1 cellular context compared by ENCODE assay signal in the genomic region with DNA sequence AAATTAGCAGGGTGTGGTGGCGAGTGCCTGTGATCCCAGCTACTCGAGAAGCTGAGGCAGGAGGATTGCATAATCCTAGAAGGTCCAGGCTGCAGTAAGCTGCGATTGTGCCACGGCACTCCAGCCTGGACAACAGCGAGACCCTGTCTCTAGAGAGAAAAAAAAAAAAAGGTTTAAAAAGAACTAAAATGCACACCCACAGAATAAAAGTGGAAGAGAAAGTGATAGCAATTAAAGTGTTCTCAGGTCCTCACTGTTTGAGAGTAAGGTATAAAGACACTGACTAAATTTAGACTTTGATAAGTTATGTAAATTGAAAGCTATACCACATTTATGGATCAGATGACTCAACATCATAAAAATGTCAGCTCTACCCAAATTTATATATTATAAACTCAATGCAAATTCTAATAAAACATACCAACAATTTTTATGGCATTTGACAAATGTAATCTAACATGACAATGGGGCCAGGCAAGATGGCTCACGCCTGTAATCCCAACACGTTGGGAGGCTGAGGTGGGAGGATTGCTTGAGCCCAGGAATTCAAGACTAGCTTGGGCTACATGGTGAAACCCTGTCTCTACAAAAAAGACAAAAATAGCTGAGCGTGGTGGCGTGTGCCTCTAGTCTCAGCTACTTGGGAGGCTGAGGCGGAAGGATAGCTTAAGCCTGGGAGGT.
TF ChIP-seq lines count a peak whose summit lies in the region.

No MANE protein-coding gene starts in this region.

TF ChIP-seq in HEK293, 187 proteins besides CTCF, POLR2A, EP300 and RAD21 (continued from another document):
- TF ChIP-seq, protein P1, sequence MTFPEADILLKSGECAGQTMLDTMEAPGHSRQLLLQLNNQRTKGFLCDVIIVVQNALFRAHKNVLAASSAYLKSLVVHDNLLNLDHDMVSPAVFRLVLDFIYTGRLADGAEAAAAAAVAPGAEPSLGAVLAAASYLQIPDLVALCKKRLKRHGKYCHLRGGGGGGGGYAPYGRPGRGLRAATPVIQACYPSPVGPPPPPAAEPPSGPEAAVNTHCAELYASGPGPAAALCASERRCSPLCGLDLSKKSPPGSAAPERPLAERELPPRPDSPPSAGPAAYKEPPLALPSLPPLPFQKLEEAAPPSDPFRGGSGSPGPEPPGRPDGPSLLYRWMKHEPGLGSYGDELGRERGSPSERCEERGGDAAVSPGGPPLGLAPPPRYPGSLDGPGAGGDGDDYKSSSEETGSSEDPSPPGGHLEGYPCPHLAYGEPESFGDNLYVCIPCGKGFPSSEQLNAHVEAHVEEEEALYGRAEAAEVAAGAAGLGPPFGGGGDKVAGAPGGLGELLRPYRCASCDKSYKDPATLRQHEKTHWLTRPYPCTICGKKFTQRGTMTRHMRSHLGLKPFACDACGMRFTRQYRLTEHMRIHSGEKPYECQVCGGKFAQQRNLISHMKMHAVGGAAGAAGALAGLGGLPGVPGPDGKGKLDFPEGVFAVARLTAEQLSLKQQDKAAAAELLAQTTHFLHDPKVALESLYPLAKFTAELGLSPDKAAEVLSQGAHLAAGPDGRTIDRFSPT (tag by site-specific recombination; IDR thresholded peaks at IDR 0.05): no peak
- no peak for TF ChIP-seq ZNF266 (tag by site-specific recombination; IDR thresholded peaks at IDR 0.05; ENCODE audit: low read depth)
- no peak for TF ChIP-seq ZSCAN16 (tag by site-specific recombination; IDR thresholded peaks at IDR 0.05)
- no peak for TF ChIP-seq ZNF624 (tag by site-specific recombination; IDR thresholded peaks at IDR 0.05)
